Comparison of ENCODE assay signal across 27 cellular contexts in the genomic region with DNA sequence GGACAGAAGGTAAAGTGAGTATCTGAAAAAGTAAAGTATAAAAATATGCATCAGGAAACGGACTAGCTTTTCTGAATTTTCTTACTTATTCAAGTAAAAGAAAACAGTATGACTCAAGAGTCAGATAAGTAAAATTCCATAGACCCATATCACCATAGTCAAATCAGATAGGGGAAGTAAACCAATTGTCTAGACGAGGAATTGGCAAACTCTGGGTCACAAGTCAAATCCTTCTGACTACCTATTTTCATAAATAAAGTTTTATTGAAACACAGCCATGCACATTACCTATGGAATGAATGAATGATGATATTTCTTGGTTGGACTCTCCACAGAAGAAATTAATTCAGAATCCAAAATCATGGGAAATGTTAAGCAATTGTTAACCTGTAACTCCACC. TPM values are rescaled to one million over a fixed set of nuclear protein-coding genes. Genes with fewer than 3 reads are reported as not detected.
A peak's percentile ranks its signal among the peaks of the same experiment; 100 is the strongest.
DNase-seq lines count a peak whose midpoint lies in the region; ATAC-seq and TF ChIP-seq lines count a peak whose summit lies in the region.
"Had no signal": no experiment of that assay in that cellular context is flagged by ENCODE, and none has a peak within 500 bp of the region (broad histone marks: within the 10 kb centered on the region; RNA-seq: fewer than 3 reads in every experiment).

No MANE protein-coding gene starts in this region.

- TF ChIP-seq CTCF in choroid plexus epithelial cell (conservative IDR thresholded peaks at IDR 0.05; ENCODE audit: low read depth, low read length) (no peak), nephron progenitor cell (IDR thresholded peaks at IDR 0.05) (no peak), suprapubic skin (IDR thresholded peaks at IDR 0.05) (no peak)

- H3K4me1 Mint-ChIP-seq in nephron progenitor cell: peaks cover 92% of the 10 kb centered on the region

- no peaks in the 10 kb centered on the region for H3K9me3 Mint-ChIP-seq in nephron progenitor cell
- H3K9me3 Mint-ChIP-seq: activated CD4-positive, alpha-beta memory T cell treated with anti-CD3 and anti-CD28 coated beads, Interleukin-2, amount 10 ng/mL, durations not matched to agents 7 days and 5 days; activated naive CD8-positive, alpha-beta T cell treated with anti-CD3 and anti-CD28 coated beads, Interleukin-2, amount 10 ng/mL, durations not matched to agents 7 days and 5 days had no signal

- in situ Hi-C loops in Caki2 (cut with HindIII; ENCODE audit: low pct_unique_long_range_greater_than_20kb, low sequenced_read_pairs): no loop called here

- H3K27me3 Mint-ChIP-seq in nephron progenitor cell (ENCODE audit: low read depth, poor library complexity): no peaks in the 10 kb centered on the region
- H3K27me3 Mint-ChIP-seq: activated CD4-positive, alpha-beta memory T cell treated with anti-CD3 and anti-CD28 coated beads, Interleukin-2, amount 10 ng/mL, durations not matched to agents 7 days and 5 days; activated naive CD8-positive, alpha-beta T cell treated with anti-CD3 and anti-CD28 coated beads, Interleukin-2, amount 10 ng/mL, durations not matched to agents 7 days and 5 days had no signal

- peak overlapping the region; percentile 6 for H3K27ac Mint-ChIP-seq in nephron progenitor cell
- H3K27ac Mint-ChIP-seq: activated CD4-positive, alpha-beta memory T cell treated with anti-CD3 and anti-CD28 coated beads, Interleukin-2, amount 10 ng/mL, durations not matched to agents 7 days and 5 days; activated naive CD8-positive, alpha-beta T cell treated with anti-CD3 and anti-CD28 coated beads, Interleukin-2, amount 10 ng/mL, durations not matched to agents 7 days and 5 days had no signal

- no peaks in the 10 kb centered on the region for H3K36me3 Mint-ChIP-seq in nephron progenitor cell (ENCODE audit: low read depth)
- H3K36me3 Mint-ChIP-seq: activated naive CD8-positive, alpha-beta T cell treated with anti-CD3 and anti-CD28 coated beads, Interleukin-2, amount 10 ng/mL, durations not matched to agents 7 days and 5 days had no signal

- no peak for TF ChIP-seq EP300 in suprapubic skin (IDR thresholded peaks at IDR 0.05)

- H3K27ac ChIP-seq in suprapubic skin: no peak overlapping the region
- H3K27ac ChIP-seq: C4-2B, PC-9 had no signal

- 78% methylated on average over 2 of the region's 2 CpGs for WGBS in suprapubic skin

- no peaks in the 10 kb centered on the region for H3K36me3 ChIP-seq in suprapubic skin

- H3K4me3 ChIP-seq in choroid plexus epithelial cell (ENCODE audit: low read depth, low read length): no peak overlapping the region
- H3K4me3 ChIP-seq in suprapubic skin: no peak overlapping the region
- H3K4me3 ChIP-seq: PC-9, smooth muscle cell had no signal

- no peak for TF ChIP-seq POLR2A in suprapubic skin (IDR thresholded peaks at IDR 0.05)

- H3K9me3 ChIP-seq in suprapubic skin: no peaks in the 10 kb centered on the region

- intact Hi-C loops in sciatic nerve (cut with DNase I): no loop called here

- DNase-seq in Caki2 (ENCODE audit: low read depth) (peak; percentile 72), M059J (ENCODE audit: low read depth) (peak; percentile 67), choroid plexus epithelial cell (ENCODE audit: low read depth) (peak; percentile 65), nephron progenitor cell (no peak), suprapubic skin (ENCODE audit: low spot score in 2 of 2) (no peak), NCI-H187 (lab: John Stamatoyannopoulos, UW) (no peak), mucosa of gallbladder (ENCODE audit: low spot score) (no peak), sciatic nerve (ENCODE audit: low spot score) (no peak)
- DNase-seq: activated CD4-positive, alpha-beta memory T cell treated with anti-CD3 and anti-CD28 coated beads, Interleukin-2, amount 10 ng/mL, durations not matched to agents 7 days and 5 days; activated effector memory CD4-positive, alpha-beta T cell treated with Interleukin-2 at 50 U/mL for 16 hours; activated naive CD8-positive, alpha-beta T cell treated with anti-CD3 and anti-CD28 coated beads, Interleukin-2, amount 10 ng/mL, durations not matched to agents 7 days and 5 days; activated T-cell treated with anti-CD3 and anti-CD28 coated beads for 4 hours; mammary epithelial cell; NCI-H1417; NCI-H2107; NCI-H510A treated with DMSO at 0.1 percent for 48 hours; nucleus accumbens; SHP77 treated with DMSO at 0.1 percent for 48 hours; stimulated activated CD4-positive, alpha-beta T cell treated with anti-CD3 and anti-CD28 coated beads, Interleukin-2, amount 100 ng/mL, for 24 hours; substantia nigra had no signal

- ATAC-seq in sciatic nerve: no peak
- ATAC-seq: activated CD4-positive, CD25-positive, alpha-beta regulatory T cell treated with anti-CD3 and anti-CD28 coated beads, Interleukin-2, amount 50 U/mL, for 24 hours had no signal

- no peaks in the 10 kb centered on the region for H3K27me3 ChIP-seq in suprapubic skin

- H3K4me1 ChIP-seq in suprapubic skin: peaks cover 6% of the 10 kb centered on the region

- peak overlapping the region; percentile 2 for H3K4me3 Mint-ChIP-seq in nephron progenitor cell
- H3K4me3 Mint-ChIP-seq: activated CD4-positive, alpha-beta memory T cell treated with anti-CD3 and anti-CD28 coated beads, Interleukin-2, amount 10 ng/mL, durations not matched to agents 7 days and 5 days; activated naive CD8-positive, alpha-beta T cell treated with anti-CD3 and anti-CD28 coated beads, Interleukin-2, amount 10 ng/mL, durations not matched to agents 7 days and 5 days had no signal

RNA-seq across cellular contexts. Expression of a gene that starts 59.1 kb away (rescaled TPM):
- not detected in 2 replicates for total RNA-seq in Caki2 (2014; rRNA removed; shearing (Covaris generic); ENCODE audit: low replicate concordance)
- 1.1 TPM in 1 of 2 replicates, not detected in the other for total RNA-seq in M059J (2014; rRNA removed; shearing (Covaris generic))
- total RNA-seq in suprapubic skin (not detected), mucosa of gallbladder (not detected), sciatic nerve (0.36 TPM)
- total RNA-seq: activated naive CD8-positive, alpha-beta T cell treated with anti-CD3 and anti-CD28 coated beads, Interleukin-2, amount 10 ng/mL, durations not matched to agents 7 days and 5 days; bronchial epithelial cell; kidney epithelial cell; mammary epithelial cell; MCF 10A; smooth muscle cell had no signal

Comparison
In these comparisons a context has a peak if more than half of its experiments do, and no peak if none do; other contexts are left out.
1. DNase-seq: peak in Caki2 (single experiment), M059J (single experiment) and choroid plexus epithelial cell (single experiment); none in nephron progenitor cell (single experiment), suprapubic skin (0 of 2), NCI-H187 (0 of 2), mucosa of gallbladder (single experiment) and sciatic nerve (single experiment).